Comparison of ENCODE assay signal across 18 cellular contexts in genomic region chr5:171713152-171713551, GRCh38.
A peak's percentile ranks its signal among the peaks of the same experiment; 100 is the strongest.
DNase-seq lines count a peak whose midpoint lies in the region; ATAC-seq and TF ChIP-seq lines count a peak whose summit lies in the region.
"Had no signal": no experiment of that assay in that cellular context is flagged by ENCODE, and none has a peak within 500 bp of the region (broad histone marks: within the 10 kb centered on the region; RNA-seq: fewer than 3 reads in every experiment).

No MANE protein-coding gene starts in this region.

- H3K4me1 Mint-ChIP-seq in nephron progenitor cell: no peaks in the 10 kb centered on the region
- H3K4me1 Mint-ChIP-seq: CD4-positive, alpha-beta memory T cell had no signal

- no peak overlapping the region for H3K4me2 ChIP-seq in osteoblast (ENCODE audit: insufficient read depth, low read length)
- H3K4me2 ChIP-seq: GM23338 had no signal

- H3K27ac ChIP-seq in osteoblast (ENCODE audit: low read depth, low read length) (no peak overlapping the region), uterus (no peak overlapping the region), heart left ventricle (no peak overlapping the region)

- TF ChIP-seq CTCF in nephron progenitor cell (IDR thresholded peaks at IDR 0.05): no peak
- TF ChIP-seq CTCF in osteoblast (IDR thresholded peaks at IDR 0.05; ENCODE audit: extremely low read depth, low read depth, low read length): no peak
- TF ChIP-seq CTCF in uterus (IDR thresholded peaks at IDR 0.05): no peak
- no peak for TF ChIP-seq CTCF in heart left ventricle (IDR thresholded peaks at IDR 0.05)

- peaks cover 1% of the 10 kb centered on the region for H3K9me3 Mint-ChIP-seq in nephron progenitor cell
- H3K9me3 Mint-ChIP-seq: GM23338 had no signal

- H3K36me3 Mint-ChIP-seq in nephron progenitor cell (ENCODE audit: low read depth): no peaks in the 10 kb centered on the region
- H3K36me3 Mint-ChIP-seq: CD4-positive, alpha-beta memory T cell had no signal

- H3K4me3 Mint-ChIP-seq in nephron progenitor cell: no peak overlapping the region
- H3K4me3 Mint-ChIP-seq: CD4-positive, alpha-beta memory T cell; GM23338; H9 had no signal

- H3K9me3 ChIP-seq in osteoblast (ENCODE audit: low read depth, low read length) (no peaks in the 10 kb centered on the region), uterus (no peaks in the 10 kb centered on the region), heart left ventricle (peaks cover 0 to under 1% (median 0%) of the 10 kb centered on the region in 12 donors)

- WGBS in heart left ventricle, 4 donors: 73 to 90% (median 84%) methylated on average over 2 of the region's 2 CpGs

- H3K4me1 ChIP-seq in osteoblast (ENCODE audit: insufficient read depth, low read length) (no peaks in the 10 kb centered on the region), uterus (no peaks in the 10 kb centered on the region), heart left ventricle (peaks cover 0 to 23% (median 2%) of the 10 kb centered on the region in 12 donors)

- no peaks in the 10 kb centered on the region for H4K20me1 ChIP-seq in osteoblast (ENCODE audit: insufficient read depth, low read length)

- H3K4me3 ChIP-seq in osteoblast (ENCODE audit: insufficient read depth, low read length) (no peak overlapping the region), uterus (no peak overlapping the region), heart left ventricle (no peak overlapping the region)
- H3K4me3 ChIP-seq: GM23338 had no signal

- DNase-seq in NAMALWA (ENCODE audit: low spot score) (peak; percentile 11), ecto neural progenitor cell (ENCODE audit: low spot score) (peak; percentile 5), islet precursor cell (peak; percentile 15), ureter (ENCODE audit: low spot score) (peak; percentile 14), nephron progenitor cell (no peak), osteoblast (ENCODE audit: insufficient read length, low spot score, missing footprints) (no peak), uterus (no peak), heart left ventricle (no peak)
- DNase-seq: C1 segment of cervical spinal cord; Calu3; CD4-positive, alpha-beta memory T cell; COR-L47; DMS53; DMS79 treated with DMSO at 0.1 percent for 48 hours; GF-D8; H9 had no signal

- intact Hi-C loops in uterus (cut with DNase I; ENCODE audit: low total_unique reads) (no loop called here), heart left ventricle (cut with DNase I) (no loop called here)

- no peak for TF ChIP-seq POLR2A in uterus (IDR thresholded peaks at IDR 0.05)
- TF ChIP-seq POLR2A in heart left ventricle (IDR thresholded peaks at IDR 0.05): no peak

- H3K27me3 ChIP-seq in osteoblast (ENCODE audit: insufficient read depth, low read length) (no peaks in the 10 kb centered on the region), uterus (no peaks in the 10 kb centered on the region), heart left ventricle (no peaks in the 10 kb centered on the region)

- H3K27me3 Mint-ChIP-seq in nephron progenitor cell (ENCODE audit: low read depth, poor library complexity): peaks cover 13% of the 10 kb centered on the region

- no peaks in the 10 kb centered on the region for H3K79me2 ChIP-seq in osteoblast (ENCODE audit: insufficient read depth, low read length)

- no peak overlapping the region for H3K27ac Mint-ChIP-seq in nephron progenitor cell
- H3K27ac Mint-ChIP-seq: CD4-positive, alpha-beta memory T cell; GM23338; H9 had no signal

- no peak for ATAC-seq in heart left ventricle
- ATAC-seq: GM23338, HCT116 had no signal

- no peak overlapping the region for H2AFZ ChIP-seq in osteoblast (ENCODE audit: low read length)
- H2AFZ ChIP-seq: GM23338 had no signal

- H3K36me3 ChIP-seq in osteoblast (ENCODE audit: insufficient read depth, low read length) (no peaks in the 10 kb centered on the region), uterus (no peaks in the 10 kb centered on the region), heart left ventricle (no peaks in the 10 kb centered on the region)

Comparison
In these comparisons a context has a peak if more than half of its experiments do, and no peak if none do; other contexts are left out.
1. DNase-seq: peak in NAMALWA (single experiment), ecto neural progenitor cell (single experiment), islet precursor cell (single experiment) and ureter (single experiment); none in nephron progenitor cell (single experiment), osteoblast (single experiment), uterus (0 of 2) and heart left ventricle (0 of 5).